ENCODE assay signal across 14 cellular contexts in genomic region chr16:54817940-54818574, GRCh38.
"Had no signal": no experiment of that assay in that cellular context is flagged by ENCODE, and none has a peak within 500 bp of the region (broad histone marks: within the 10 kb centered on the region; RNA-seq: fewer than 3 reads in every experiment).

No MANE protein-coding gene starts in this region.

- H3K27ac Mint-ChIP-seq: activated CD8-positive, alpha-beta T cell treated with anti-CD3 and anti-CD28 coated beads for 36 hours; activated T-helper 1 cell treated with anti-CD3 and anti-CD28 coated beads, Interleukin-12 subunit alpha, Interleukin-12 subunit beta, Interleukin-2, Interleukin-4 antibody, amounts not matched to agents 30 ng/mL and 10 ng/mL and 1 ng/mL, durations not matched to agents 14 hours and 24 hours and 36 hours had no signal

- DNase-seq: activated CD4-positive, alpha-beta T cell treated with anti-CD3 and anti-CD28 coated beads for 4 hours; activated CD8-positive, alpha-beta memory T cell treated with anti-CD3 and anti-CD28 coated beads, Interleukin-2, amount 50 U/mL, for 48 hours; activated CD8-positive, alpha-beta T cell treated with anti-CD3 and anti-CD28 coated beads for 36 hours; activated naive CD4-positive, alpha-beta T cell treated with Interleukin-2 at 50 U/mL for 16 hours; caudate nucleus; colonic mucosa; effector CD4-positive, alpha-beta T cell; left colon; right cardiac atrium; small intestine had no signal

- H3K27ac ChIP-seq: colonic mucosa, hepatocyte, neutrophil, vagina had no signal

- H3K9me3 ChIP-seq: colonic mucosa, neutrophil, vagina had no signal

- H2AFZ ChIP-seq: hepatocyte had no signal

- ATAC-seq: activated CD8-positive, alpha-beta T cell treated with anti-CD3 and anti-CD28 coated beads for 36 hours; left colon; right cardiac atrium had no signal

- H3K4me3 ChIP-seq: colonic mucosa, hepatocyte, vagina had no signal

- H3K27me3 ChIP-seq: colonic mucosa, hepatocyte, vagina had no signal

- H3K4me1 ChIP-seq: colonic mucosa, vagina had no signal

- H3K4me3 Mint-ChIP-seq: activated CD8-positive, alpha-beta T cell treated with anti-CD3 and anti-CD28 coated beads for 36 hours; activated T-helper 1 cell treated with anti-CD3 and anti-CD28 coated beads, Interleukin-12 subunit alpha, Interleukin-12 subunit beta, Interleukin-2, Interleukin-4 antibody, amounts not matched to agents 30 ng/mL and 10 ng/mL and 1 ng/mL, durations not matched to agents 14 hours and 24 hours and 36 hours had no signal

- H3K9me3 Mint-ChIP-seq: activated T-helper 1 cell treated with anti-CD3 and anti-CD28 coated beads, Interleukin-12 subunit alpha, Interleukin-12 subunit beta, Interleukin-2, Interleukin-4 antibody, amounts not matched to agents 30 ng/mL and 10 ng/mL and 1 ng/mL, durations not matched to agents 14 hours and 24 hours and 36 hours had no signal

- H3K4me2 ChIP-seq: hepatocyte had no signal

- H3K36me3 ChIP-seq: colonic mucosa, neutrophil, vagina had no signal

- H3K79me2 ChIP-seq: hepatocyte had no signal
